Comparison of ENCODE assay signal across 8 cellular contexts in genomic region chr3:125593991-125594574, GRCh38. TPM values are rescaled to one million over a fixed set of nuclear protein-coding genes. Genes with fewer than 3 reads are reported as not detected.
DNase-seq lines count a peak whose midpoint lies in the region; ATAC-seq and TF ChIP-seq lines count a peak whose summit lies in the region.

No MANE protein-coding gene starts in this region.

- ATAC-seq in thoracic aorta (ENCODE audit: insufficient number of reproducible peaks, low FRiP score, low read depth) (no peak), HG02678 (IDR thresholded peaks at IDR 0.05; ENCODE audit: unreplicated experiment) (no peak), HG02885 (IDR thresholded peaks at IDR 0.05; ENCODE audit: poor library complexity, unreplicated experiment) (no peak), GM21367 (IDR thresholded peaks at IDR 0.05; ENCODE audit: unreplicated experiment) (no peak)

- peak overlapping the region in 1 of 2 donors; percentile 91 for H3K27ac ChIP-seq in thoracic aorta

- in situ Hi-C loops in KBM-7 (cut with MboI; ENCODE audit: low pct_unique_long_range_greater_than_20kb, low sequenced_read_pairs): no loop called here

- H3K9me3 ChIP-seq in thoracic aorta: no peaks in the 10 kb centered on the region

- peak; percentile 86 for DNase-seq in CD1c-positive myeloid dendritic cell (ENCODE audit: extremely low spot score)
- DNase-seq in KBM-7: peak; percentile 78
- peak; percentile 30 for DNase-seq in amniotic epithelial cell (ENCODE audit: low read depth)
- DNase-seq in left kidney (ENCODE audit: low read depth, low spot score): peak; percentile 12
- DNase-seq in thoracic aorta (ENCODE audit: low spot score): no peak

- peaks cover 31 to 38% of the 10 kb centered on the region in 2 donors for H3K4me1 ChIP-seq in thoracic aorta (ENCODE audit: control insufficient read depth in 1 of 2, low read depth in 2 of 2)

- H3K36me3 ChIP-seq in thoracic aorta: no peaks in the 10 kb centered on the region

- no peaks in the 10 kb centered on the region for H3K27me3 ChIP-seq in thoracic aorta (replicated peaks; ENCODE audit: insufficient read depth)

- TF ChIP-seq CTCF in thoracic aorta (IDR thresholded peaks at IDR 0.05): no peak

- H3K4me3 ChIP-seq in thoracic aorta: peak overlapping the region; percentile 85

RNA-seq across cellular contexts. Expression of gene OSBPL11, which starts 1.2 kb away (rescaled TPM):
- total RNA-seq in thoracic aorta: 10 to 100 TPM in 1 of 2 donors, 1 to 10 TPM in 1; 7.0 to 10.3 TPM
